ENCODE assay signal across 19 cellular contexts in the genomic region with DNA sequence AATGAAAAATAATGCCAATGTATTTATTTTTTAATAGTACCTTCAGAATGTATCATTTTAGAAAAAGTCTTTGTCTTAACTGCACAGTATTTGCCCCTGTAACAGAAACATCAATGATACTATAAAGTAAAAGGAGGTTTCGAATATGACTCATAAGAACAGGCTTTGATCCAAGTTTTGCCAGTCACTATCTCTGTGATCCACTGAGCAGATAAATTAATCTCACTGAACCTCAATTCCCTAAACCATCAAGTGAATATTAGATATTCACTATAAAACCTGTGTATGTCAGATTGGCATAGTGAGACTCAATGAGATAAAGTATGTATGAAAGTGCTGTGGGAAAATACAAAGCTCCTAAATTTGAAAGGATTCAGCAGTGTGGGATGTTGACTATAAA.
DNase-seq lines count a peak whose midpoint lies in the region; ATAC-seq and TF ChIP-seq lines count a peak whose summit lies in the region.
"Had no signal": no experiment of that assay in that cellular context is flagged by ENCODE, and none has a peak within 500 bp of the region (broad histone marks: within the 10 kb centered on the region; RNA-seq: fewer than 3 reads in every experiment).

No MANE protein-coding gene starts in this region.

- H3K9ac ChIP-seq in adipocyte (ENCODE audit: low read length): no peak overlapping the region

- TF ChIP-seq CTCF in foreskin fibroblast (IDR thresholded peaks at IDR 0.05; ENCODE audit: low read depth, low read length): no peak
- no peak for TF ChIP-seq CTCF in testis (IDR thresholded peaks at IDR 0.05)

- H3K36me3 ChIP-seq in adipocyte (ENCODE audit: control insufficient read depth, insufficient read depth, low read length, severe bottlenecking) (no peaks in the 10 kb centered on the region), testis (ENCODE audit: low read depth, missing control alignments) (no peaks in the 10 kb centered on the region)
- H3K36me3 ChIP-seq: prostate gland had no signal

- H3K4me3 ChIP-seq in adipocyte (ENCODE audit: low read length) (no peak overlapping the region), foreskin fibroblast (ENCODE audit: low read depth in 1 of 2, low read length in 2 of 2) (no peak overlapping the region), testis (no peak overlapping the region)
- H3K4me3 ChIP-seq: hepatocyte, PC-9, prostate gland had no signal

- DNase-seq in A172 (ENCODE audit: low spot score): peak; percentile 46
- DNase-seq in HS-5 (ENCODE audit: low read depth): peak; percentile 51
- peak; percentile 51 for DNase-seq in adipocyte (ENCODE audit: low read depth)
- peak; percentile 32 to 72 for DNase-seq in foreskin fibroblast
- DNase-seq in testis: no peak
- no peak for DNase-seq in effector CD8-positive, alpha-beta T cell (lab: John Stamatoyannopoulos, UW)
- DNase-seq in epidermal melanocyte (ENCODE audit: insufficient read length, low spot score): no peak
- DNase-seq: activated naive CD4-positive, alpha-beta T cell; CD8-positive, alpha-beta memory T cell; naive B cell; NCI-H187; NCI-H510A treated with DMSO at 0.1 percent for 48 hours; PC-9; substantia nigra; T-helper 1 cell had no signal

- TF ChIP-seq POLR2A in testis (IDR thresholded peaks at IDR 0.05): no peak

- no peak for ATAC-seq in HG02852 (IDR thresholded peaks at IDR 0.05; ENCODE audit: unreplicated experiment)
- ATAC-seq: left lobe of liver had no signal

- H3K9me3 ChIP-seq in adipocyte (ENCODE audit: control insufficient read depth, low read length) (no peaks in the 10 kb centered on the region), testis (no peaks in the 10 kb centered on the region)
- H3K9me3 ChIP-seq: prostate gland had no signal

- 87 to 94% methylated on average over 1 of the region's 1 CpG for WGBS in testis, 2 donors

- peaks cover 11% of the 10 kb centered on the region for H3K4me1 ChIP-seq in adipocyte (ENCODE audit: control insufficient read depth, insufficient read depth, low read length)
- H3K4me1 ChIP-seq in testis: no peaks in the 10 kb centered on the region
- H3K4me1 ChIP-seq: prostate gland had no signal

- H3K27ac ChIP-seq in testis: no peak overlapping the region
- H3K27ac ChIP-seq: hepatocyte, PC-9, prostate gland had no signal

- intact Hi-C loops in testis (cut with DNase I; ENCODE audit: low total_unique reads): no loop called here

- H3K27me3 ChIP-seq in adipocyte (replicated peaks; ENCODE audit: control insufficient read depth, insufficient read depth, low read length) (no peaks in the 10 kb centered on the region), testis (no peaks in the 10 kb centered on the region)
- H3K27me3 ChIP-seq: hepatocyte had no signal

Comparison
In these comparisons a context has a peak if more than half of its experiments do, and no peak if none do; other contexts are left out.
1. DNase-seq: peak in A172 (single experiment), HS-5 (single experiment), adipocyte (single experiment) and foreskin fibroblast (2 of 2); none in testis (single experiment), effector CD8-positive, alpha-beta T cell (single experiment) and epidermal melanocyte (single experiment).